8 cellular contexts compared by ENCODE assay signal in the genomic region with DNA sequence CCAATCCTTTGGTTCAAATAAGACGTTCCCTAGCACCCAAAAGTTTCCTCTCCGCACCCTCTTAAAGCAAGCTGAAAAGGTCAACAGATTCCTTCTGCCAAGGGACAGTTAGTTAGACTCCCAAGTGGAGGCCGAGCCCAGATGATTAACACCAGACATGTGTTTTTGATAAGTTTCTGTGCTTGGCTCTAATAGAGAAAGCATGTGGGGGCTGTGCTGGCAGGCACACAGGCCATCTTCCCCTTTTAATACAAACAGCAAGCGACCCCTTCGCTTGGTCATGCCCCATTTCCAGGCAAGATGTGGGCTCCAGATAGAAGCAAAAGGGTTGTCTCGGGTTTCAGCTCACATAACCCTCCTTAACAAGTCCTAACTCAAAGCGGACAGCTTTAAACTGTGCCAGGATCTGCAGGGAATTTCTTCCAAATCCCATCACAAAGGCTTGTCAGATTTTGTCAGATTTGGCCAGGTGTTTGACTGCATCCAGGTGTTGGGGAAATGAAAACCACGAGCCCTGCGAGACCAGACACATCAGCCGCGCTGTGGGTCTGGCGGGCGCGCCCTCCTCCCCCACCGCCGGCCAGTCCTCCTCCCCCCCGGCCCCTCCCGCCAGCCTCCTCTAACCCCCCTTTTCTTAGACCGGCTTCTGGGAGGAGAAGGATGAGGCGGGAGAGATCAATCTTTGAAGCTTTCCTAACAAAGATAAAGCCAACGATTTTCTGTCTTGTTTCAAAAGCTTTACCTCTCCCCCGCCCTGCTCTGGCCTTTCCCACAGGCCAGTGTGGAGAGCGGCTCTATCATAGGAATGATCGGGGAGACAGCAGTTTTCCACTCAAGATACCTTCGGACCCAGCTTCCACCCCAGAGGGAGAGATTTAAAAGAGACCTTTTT. TPM values are rescaled to one million over a fixed set of nuclear protein-coding genes. Genes with fewer than 3 reads are reported as not detected.
A peak's percentile ranks its signal among the peaks of the same experiment; 100 is the strongest.
DNase-seq lines count a peak whose midpoint lies in the region; ATAC-seq and TF ChIP-seq lines count a peak whose summit lies in the region.

No MANE protein-coding gene starts in this region.

- H3K36me3 ChIP-seq in gastroesophageal sphincter, result no peaks in the 10 kb centered on the region

- intact Hi-C loops in Right ventricle myocardium inferior (cut with DNase I), result loop anchor here (5.0 kb wide), 1 partner anchor 157 kb away; no protein-coding TSS in a partner anchor
- intact Hi-C loops in cardiac septum (cut with DNase I), result loop anchor here (2.0 to 5.0 kb wide), 3 partner anchors 157 to 359 kb away; no protein-coding TSS in a partner anchor

- peak overlapping the region; percentile 14 to 98 (median 97) for H3K27ac ChIP-seq in gastroesophageal sphincter

- WGBS in gastroesophageal sphincter (ENCODE audit: low coverage in 1 of 2), 2 donors, result 17 to 21% methylated on average over 6 to 10 of the region's 25 CpGs

- H3K4me3 ChIP-seq in gastroesophageal sphincter, result peak overlapping the region in 1 of 2 donors; percentile 70

- no peak for TF ChIP-seq CTCF in gastroesophageal sphincter (IDR thresholded peaks at IDR 0.05)

- TF ChIP-seq POLR2A in gastroesophageal sphincter (IDR thresholded peaks at IDR 0.05), result no peak

- peak; percentile 54 for DNase-seq in Right ventricle myocardium inferior (ENCODE audit: missing footprints)
- no peak for DNase-seq in cardiac septum (ENCODE audit: low spot score)
- peak; percentile 76 for DNase-seq in SW480 (ENCODE audit: low spot score)
- DNase-seq in renal cortical epithelial cell (ENCODE audit: low read depth), result peak; percentile 96
- DNase-seq in NOMO-1 treated with dmso at 0.1 percent for 144 hours (lab: John Stamatoyannopoulos, UW; ENCODE audit: unreplicated experiment), result no peak
- DNase-seq in stimulated activated CD4-positive, alpha-beta T cell treated with anti-CD3 and anti-CD28 coated beads, Interleukin-4, amount 100 ng/mL, for 24 hours, result no peak
- no peak for DNase-seq in hippocampal formation (lab: John Stamatoyannopoulos, UW)

- H3K27me3 ChIP-seq in gastroesophageal sphincter, result no peaks in the 10 kb centered on the region

- ATAC-seq in Right ventricle myocardium inferior (no peak), gastroesophageal sphincter (no peak)

- TF ChIP-seq EP300 in gastroesophageal sphincter (IDR thresholded peaks at IDR 0.05), result no peak

- no peaks in the 10 kb centered on the region for H3K9me3 ChIP-seq in gastroesophageal sphincter

- peaks cover 13 to 86% (median 50%) of the 10 kb centered on the region in 3 donors for H3K4me1 ChIP-seq in gastroesophageal sphincter

RNA-seq across cellular contexts. Expression of a gene that starts 3.4 kb away (rescaled TPM):
- total RNA-seq in Right ventricle myocardium inferior, result 11.4 TPM
- 24.4 TPM for total RNA-seq in cardiac septum
- total RNA-seq in gastroesophageal sphincter, result 10 to 100 TPM in 3 of 4 donors, 1 to 10 TPM in 1; 9.6 to 31.5 (median 15.4) TPM
- total RNA-seq in renal cortical epithelial cell, result 9.4 and 18.6 TPM in 2 replicates

Comparison
In these comparisons a context has a peak if more than half of its experiments do, and no peak if none do; other contexts are left out.
1. DNase-seq: peak in Right ventricle myocardium inferior (single experiment), SW480 (single experiment) and renal cortical epithelial cell (single experiment); none in cardiac septum (single experiment), NOMO-1 treated with dmso at 0.1 percent for 144 hours (single experiment), stimulated activated CD4-positive, alpha-beta T cell treated with anti-CD3 and anti-CD28 coated beads, Interleukin-4, amount 100 ng/mL, for 24 hours (single experiment) and hippocampal formation (0 of 2).